8 cellular contexts compared by ENCODE assay signal in the genomic region with DNA sequence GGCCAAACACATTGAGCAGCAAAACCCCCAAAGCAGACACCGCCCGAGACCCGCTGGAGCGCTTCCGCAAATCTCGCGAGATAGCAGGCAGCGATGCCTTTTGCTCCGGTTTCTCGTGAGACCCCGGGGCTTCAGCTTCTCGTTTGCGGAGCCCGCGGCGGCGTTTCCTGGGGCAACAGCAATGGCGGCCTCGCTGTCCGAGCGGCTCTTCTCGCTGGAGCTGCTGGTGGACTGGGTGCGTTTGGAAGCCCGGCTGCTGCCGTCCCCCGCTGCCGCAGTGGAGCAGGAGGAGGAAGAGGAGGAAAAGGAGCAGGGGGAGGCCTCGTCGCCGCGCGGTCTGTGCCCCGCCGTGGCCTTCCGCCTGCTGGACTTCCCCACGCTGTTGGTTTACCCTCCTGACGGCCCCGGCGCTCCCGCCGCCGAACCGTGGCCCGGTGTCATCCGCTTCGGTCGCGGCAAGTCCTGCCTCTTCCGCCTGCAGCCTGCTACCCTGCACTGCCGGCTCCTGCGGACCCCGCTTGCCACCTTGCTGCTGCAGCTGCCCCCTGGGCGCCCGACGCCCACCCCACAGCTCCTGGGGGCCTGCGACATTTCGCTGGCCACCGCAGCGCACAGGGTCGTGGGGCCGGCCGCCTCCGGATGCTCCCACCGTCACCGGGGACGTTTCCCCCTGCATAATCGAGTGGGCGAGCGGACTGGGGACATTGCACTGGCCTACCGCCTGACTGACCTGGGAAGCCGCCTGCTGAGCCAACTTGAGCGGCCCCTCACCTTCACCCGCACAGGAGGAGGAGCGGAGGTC. TPM values are rescaled to one million over a fixed set of nuclear protein-coding genes. Genes with fewer than 3 reads are reported as not detected.
DNase-seq lines count a peak whose midpoint lies in the region; ATAC-seq and TF ChIP-seq lines count a peak whose summit lies in the region.

MAP10 (plus strand) TSS at position 148 of the 802 bp plus-strand sequence; CDS start at position 182, 34 bp downstream.

- DNase-seq in NCI-H774 (lab: John Stamatoyannopoulos, UW) (peak; percentile 87), activated T-cell treated with anti-CD3 and anti-CD28 coated beads for 48 hours (ENCODE audit: low read depth) (peak; percentile 72), epithelial cell of proximal tubule (ENCODE audit: low read depth) (peak; percentile 12), mucosa of gallbladder (ENCODE audit: low spot score) (peak; percentile 69), HEK293T (ENCODE audit: extremely low spot score) (no peak)
- peak; percentile 43 to 62 for DNase-seq in stimulated activated CD8-positive, alpha-beta memory T cell treated with anti-CD3 and anti-CD28 coated beads, Interleukin-2, amount 100 ng/mL, for 48 hours (ENCODE audit: low read depth in 2 of 2)

- POLR2A ChIA-PET in HEK293T (lab: Yijun Ruan, JAX) = no interaction called here

- ATAC-seq in GM18861 (IDR thresholded peaks at IDR 0.05; ENCODE audit: unreplicated experiment) (peak; percentile 76), HG03097 (IDR thresholded peaks at IDR 0.05; ENCODE audit: low FRiP score, unreplicated experiment) (peak; percentile 85)

- CTCF ChIA-PET in HEK293T (lab: Yijun Ruan, JAX) = no interaction called here

- TF ChIP-seq CTCF in epithelial cell of proximal tubule (conservative IDR thresholded peaks at IDR 0.05; ENCODE audit: low read depth, low read length) = no peak

- H3K4me3 ChIP-seq in epithelial cell of proximal tubule (ENCODE audit: low read depth, low read length) = peak within 1 kb of the TSS; percentile 63

TF ChIP-seq in HEK293T, 16 proteins besides CTCF, POLR2A, EP300 and RAD21:
- no peak for TF ChIP-seq HDGF (IDR thresholded peaks at IDR 0.05; ENCODE audit: borderline replicate concordance)
- no peak for TF ChIP-seq TARDBP (IDR thresholded peaks at IDR 0.05)
- no peak for TF ChIP-seq FOXM1 (IDR thresholded peaks at IDR 0.05; ENCODE audit: borderline replicate concordance)
- no peak for TF ChIP-seq ARNT (IDR thresholded peaks at IDR 0.05)
- no peak for TF ChIP-seq NFRKB (IDR thresholded peaks at IDR 0.05)
- TF ChIP-seq L3MBTL2 (conservative IDR thresholded peaks at IDR 0.05) = no peak
- no peak for TF ChIP-seq ZNF384 (IDR thresholded peaks at IDR 0.05)
- no peak for TF ChIP-seq CTBP1 (IDR thresholded peaks at IDR 0.05; ENCODE audit: borderline replicate concordance)
- TF ChIP-seq SP1 (IDR thresholded peaks at IDR 0.05) = no peak
- TF ChIP-seq LEF1 (IDR thresholded peaks at IDR 0.05; ENCODE audit: borderline replicate concordance) = no peak
- TF ChIP-seq FOXA1 (IDR thresholded peaks at IDR 0.05) = no peak
- no peak for TF ChIP-seq SUZ12 (IDR thresholded peaks at IDR 0.05)
- TF ChIP-seq ELF4 (IDR thresholded peaks at IDR 0.05) = no peak
- TF ChIP-seq FOXK2 (IDR thresholded peaks at IDR 0.05) = no peak
- TF ChIP-seq BHLHE40 (IDR thresholded peaks at IDR 0.05; ENCODE audit: borderline replicate concordance) = no peak

RNA-seq across cellular contexts. Expression of gene MAP10, which starts in this region (rescaled TPM):
- total RNA-seq in epithelial cell of proximal tubule (1.8 and 3.3 TPM in 2 replicates), mucosa of gallbladder (2.7 TPM)
